Comparison of ENCODE assay signal across 21 cellular contexts in the genomic region with DNA sequence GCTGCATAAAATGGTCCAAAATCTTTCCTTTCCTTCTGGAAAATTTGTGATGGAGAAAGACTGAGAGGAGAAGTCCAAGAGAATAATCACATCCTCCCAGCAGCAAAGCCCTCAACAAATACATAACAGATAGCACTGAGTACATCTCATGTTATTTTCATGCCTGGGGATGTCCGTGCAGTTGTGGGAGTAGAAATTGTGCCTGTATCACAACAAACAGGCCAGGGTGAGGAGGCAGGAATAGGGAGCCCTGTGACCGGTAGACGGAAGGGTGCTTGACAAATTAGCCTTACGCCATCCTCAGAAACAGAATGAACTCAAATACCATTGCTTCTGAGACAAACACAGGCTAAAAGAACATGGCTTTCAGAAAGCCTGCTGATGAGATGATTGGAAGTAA.
"Had no signal": no experiment of that assay in that cellular context is flagged by ENCODE, and none has a peak within 500 bp of the region (broad histone marks: within the 10 kb centered on the region; RNA-seq: fewer than 3 reads in every experiment).

No MANE protein-coding gene starts in this region.

- H3K27ac ChIP-seq: brain microvascular endothelial cell, epithelial cell of prostate, lower lobe of right lung, WERI-Rb-1 had no signal

- H3K9me3 ChIP-seq: lower lobe of right lung had no signal

- H3K27ac Mint-ChIP-seq: activated naive CD4-positive, alpha-beta T cell treated with anti-CD3 and anti-CD28 coated beads, Interleukin-2, amount 50 U/mL, for 72 hours; dendritic cell treated with granulocyte-macrophage colony-stimulating factor and Interleukin-4, amounts not matched to agents 40 ng/mL and 50 ng/mL, for 4 days; mesothelial cell of epicardium; nephron progenitor cell had no signal

- H3K4me1 ChIP-seq: lower lobe of right lung had no signal

- H3K36me3 Mint-ChIP-seq: activated naive CD4-positive, alpha-beta T cell treated with anti-CD3 and anti-CD28 coated beads, Interleukin-2, amount 50 U/mL, for 72 hours had no signal

- H3K27me3 ChIP-seq: brain microvascular endothelial cell had no signal

- FAIRE-seq: islet of Langerhans had no signal

- H3K9me3 Mint-ChIP-seq: activated naive CD4-positive, alpha-beta T cell treated with anti-CD3 and anti-CD28 coated beads, Interleukin-2, amount 50 U/mL, for 72 hours; dendritic cell treated with granulocyte-macrophage colony-stimulating factor and Interleukin-4, amounts not matched to agents 40 ng/mL and 50 ng/mL, for 4 days; mesothelial cell of epicardium; nephron progenitor cell had no signal

- H3K36me3 ChIP-seq: brain microvascular endothelial cell, lower lobe of right lung had no signal

- H3K4me3 Mint-ChIP-seq: dendritic cell treated with granulocyte-macrophage colony-stimulating factor and Interleukin-4, amounts not matched to agents 40 ng/mL and 50 ng/mL, for 4 days; mesothelial cell of epicardium; nephron progenitor cell had no signal

- ATAC-seq: activated naive CD4-positive, alpha-beta T cell treated with anti-CD3 and anti-CD28 coated beads, Interleukin-2, amount 50 U/mL, for 72 hours; left colon; lower lobe of right lung had no signal

- DNase-seq: activated CD4-positive, alpha-beta T cell treated with anti-CD3 and anti-CD28 coated beads, Interleukin-2, amount 50 U/mL, for 4 hours; activated gamma-delta T cell; amniotic stem cell; brain microvascular endothelial cell; cerebellar nuclear complex; effector memory CD4-positive, alpha-beta T cell; foreskin fibroblast; hippocampal formation; left colon; lower lobe of right lung; nephron progenitor cell; stimulated activated CD4-positive, alpha-beta T cell treated with anti-CD3 and anti-CD28 coated beads, Interleukin-2, amount 100 ng/mL, for 24 hours; stimulated activated naive CD4-positive, alpha-beta T cell treated with Interleukin-2 at 50 U/mL for 16 hours; SW 1271; trophoblast cell; WERI-Rb-1 had no signal

- H3K4me3 ChIP-seq: lower lobe of right lung had no signal
